Comparison of ENCODE assay signal across 26 cellular contexts in the genomic region with DNA sequence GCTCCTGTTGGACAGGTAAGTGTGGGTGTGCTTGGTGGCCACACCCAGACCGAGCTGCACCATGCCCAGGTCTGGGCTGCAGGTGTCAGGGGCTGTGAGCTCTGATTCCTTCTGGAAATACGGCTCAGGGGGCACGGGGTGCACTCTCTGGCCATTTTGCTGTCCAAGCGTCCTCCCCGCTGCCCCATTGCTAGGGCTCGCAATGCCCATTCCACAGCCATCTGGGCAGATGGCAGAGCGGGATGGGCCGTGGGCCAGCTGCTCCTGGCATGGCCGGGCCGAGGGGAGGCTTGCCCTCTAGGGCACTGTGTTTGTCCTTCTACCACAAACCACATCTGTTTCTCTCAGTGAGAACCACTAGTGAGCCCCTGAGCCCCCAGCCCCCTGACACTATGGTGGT.
DNase-seq lines count a peak whose midpoint lies in the region; ATAC-seq and TF ChIP-seq lines count a peak whose summit lies in the region.
"Had no signal": no experiment of that assay in that cellular context is flagged by ENCODE, and none has a peak within 500 bp of the region (broad histone marks: within the 10 kb centered on the region; RNA-seq: fewer than 3 reads in every experiment).

No MANE protein-coding gene starts in this region.

- H3K4me1 ChIP-seq in heart left ventricle, result peaks cover 0 to 12% (median under 1%) of the 10 kb centered on the region in 12 donors
- peaks cover 0 to 7% of the 10 kb centered on the region in 2 donors for H3K4me1 ChIP-seq in right atrium auricular region
- peaks cover 0 to 13% (median 9%) of the 10 kb centered on the region in 9 donors for H3K4me1 ChIP-seq in heart right ventricle
- H3K4me1 ChIP-seq in liver (ENCODE audit: control insufficient read depth in 4 of 4, insufficient read depth in 4 of 4, low read length in 3 of 4), result peaks cover 24 to 49% (median 40%) of the 10 kb centered on the region in 4 donors
- H3K4me1 ChIP-seq in Caco-2, result peaks cover 18% of the 10 kb centered on the region
- H3K4me1 ChIP-seq: A549, HAP-1 had no signal

- H3K36me3 Mint-ChIP-seq in Caco-2 (ENCODE audit: insufficient read depth, unreplicated experiment), result no peaks in the 10 kb centered on the region
- H3K36me3 Mint-ChIP-seq: CD14-positive monocyte; CD8-positive, alpha-beta memory T cell had no signal

- H3K9me3 Mint-ChIP-seq in Caco-2 (ENCODE audit: unreplicated experiment), result no peaks in the 10 kb centered on the region
- H3K9me3 Mint-ChIP-seq: CD14-positive monocyte; CD8-positive, alpha-beta memory T cell had no signal

- TF ChIP-seq CTCF in heart left ventricle (IDR thresholded peaks at IDR 0.05), result no peak
- no peak for TF ChIP-seq CTCF in right atrium auricular region (IDR thresholded peaks at IDR 0.05)
- no peak for TF ChIP-seq CTCF in heart right ventricle (IDR thresholded peaks at IDR 0.05)
- no peak for TF ChIP-seq CTCF in liver (IDR thresholded peaks at IDR 0.05; ENCODE audit: low read depth, low read length, missing input control)
- no peak for TF ChIP-seq CTCF in Caco-2 (IDR thresholded peaks at IDR 0.05; ENCODE audit: insufficient read depth in 1 of 2, low read depth in 1 of 2, low read length in 1 of 2, severe bottlenecking in 1 of 2, unreplicated experiment in 1 of 2)

- intact Hi-C loops in heart left ventricle (cut with DNase I) (no loop called here), heart right ventricle (cut with DNase I) (no loop called here), Caco-2 (cut with micrococcal nuclease; ENCODE audit: unreplicated experiment) (no loop called here)

- POLR2A ChIA-PET in HEK293T (lab: Yijun Ruan, JAX), result interaction anchor here (0.7 to 0.8 kb wide), 2 partner anchors 9 to 177 kb away, joined by 3 read pairs; no protein-coding TSS in a partner anchor
- POLR2A ChIA-PET in Caco-2 (lab: Charles Lee), result no interaction called here

- BruUV-seq in Caco-2 (replicated peaks; lab: Mats Ljungman, UMichigan), result no TSS peak

- ATAC-seq in heart left ventricle (peak in 3 of 4 donors; percentile 44 to 52 (median 50)), heart right ventricle (peak; percentile 22 to 63 (median 46))
- ATAC-seq: A549, GM12878 had no signal

- no peak overlapping the region for H3K27ac ChIP-seq in heart left ventricle
- H3K27ac ChIP-seq in right atrium auricular region, result no peak overlapping the region
- H3K27ac ChIP-seq in heart right ventricle, result peak overlapping the region in 1 of 10 donors; percentile 61
- H3K27ac ChIP-seq in liver (ENCODE audit: low read depth in 1 of 2, low read length in 2 of 2), result peak overlapping the region; percentile 69 to 97
- H3K27ac ChIP-seq: A549, RWPE1 had no signal

- WGBS in heart left ventricle, 4 donors, result 78 to 89% (median 81%) methylated on average over 8 to 10 of the region's 10 CpGs
- 63 to 81% methylated on average over 10 of the region's 10 CpGs for WGBS in heart right ventricle, 2 donors
- 42% methylated on average over 10 of the region's 10 CpGs for WGBS in liver

- DNase-seq in heart left ventricle, result peak in 1 of 5 donors; percentile 35
- no peak for DNase-seq in right atrium auricular region (ENCODE audit: low spot score)
- no peak for DNase-seq in heart right ventricle
- DNase-seq in HEK293T (ENCODE audit: extremely low spot score), result no peak
- no peak for DNase-seq in COR-L47 (lab: John Stamatoyannopoulos, UW)
- no peak for DNase-seq in Caco-2
- DNase-seq: AML-193; CD8-positive, alpha-beta memory T cell; DMS53; GDM1; GOT3; IMR-90; KG1; NCI-H1105 treated with DMSO at 0.1 percent for 48 hours; NCI-H146; NCI-H2029; NCI-H526 treated with DMSO at 0.1 percent for 48 hours; SK-N-SH; SW 1271 had no signal

- H3K9me3 ChIP-seq in heart left ventricle (no peaks in the 10 kb centered on the region), right atrium auricular region (no peaks in the 10 kb centered on the region), heart right ventricle (no peaks in the 10 kb centered on the region), liver (ENCODE audit: control insufficient read depth in 4 of 4, low read length in 3 of 4) (no peaks in the 10 kb centered on the region), Caco-2 (no peaks in the 10 kb centered on the region)
- H3K9me3 ChIP-seq: A549, HAP-1, MG63, SK-N-SH had no signal

- H3K36me3 ChIP-seq in heart left ventricle (no peaks in the 10 kb centered on the region), right atrium auricular region (no peaks in the 10 kb centered on the region), heart right ventricle (no peaks in the 10 kb centered on the region), liver (ENCODE audit: control insufficient read depth in 4 of 4, insufficient read depth in 3 of 4, low read depth in 1 of 4, low read length in 3 of 4) (no peaks in the 10 kb centered on the region), Caco-2 (ENCODE audit: control insufficient read depth, insufficient read depth, low read length) (no peaks in the 10 kb centered on the region)
- H3K36me3 ChIP-seq: HAP-1, MG63 had no signal

- CTCF ChIA-PET in HEK293T (lab: Yijun Ruan, JAX) (no interaction called here), Caco-2 (lab: Charles Lee) (no interaction called here)

- H3K9ac ChIP-seq in liver (ENCODE audit: low read depth in 1 of 2, low read length in 2 of 2), result peak overlapping the region in 1 of 2 donors; percentile 2
- H3K9ac ChIP-seq: SK-N-SH had no signal

- no peak for TF ChIP-seq POLR2A in heart left ventricle (IDR thresholded peaks at IDR 0.05)

- H3K4me3 Mint-ChIP-seq in Caco-2 (ENCODE audit: unreplicated experiment), result no peak overlapping the region
- H3K4me3 Mint-ChIP-seq: CD14-positive monocyte; CD8-positive, alpha-beta memory T cell had no signal

- no peak overlapping the region for H3K27ac Mint-ChIP-seq in Caco-2 (ENCODE audit: unreplicated experiment)
- H3K27ac Mint-ChIP-seq: CD14-positive monocyte had no signal

- H3K27me3 ChIP-seq in heart left ventricle (peaks cover 0 to under 1% (median 0%) of the 10 kb centered on the region in 9 donors), right atrium auricular region (no peaks in the 10 kb centered on the region), heart right ventricle (peaks cover 0 to under 1% (median 0%) of the 10 kb centered on the region in 7 donors), liver (ENCODE audit: control insufficient read depth in 4 of 4, insufficient read depth in 4 of 4, low read length in 3 of 4) (no peaks in the 10 kb centered on the region), Caco-2 (replicated peaks; ENCODE audit: control insufficient read depth, insufficient read depth, low read length) (no peaks in the 10 kb centered on the region)
- H3K27me3 ChIP-seq: MG63 had no signal

- no peaks in the 10 kb centered on the region for H3K4me1 Mint-ChIP-seq in Caco-2 (ENCODE audit: low read depth, unreplicated experiment)
- H3K4me1 Mint-ChIP-seq: CD14-positive monocyte; CD8-positive, alpha-beta memory T cell had no signal

- no peak for TF ChIP-seq RAD21 in liver (IDR thresholded peaks at IDR 0.05)

- peaks cover 3% of the 10 kb centered on the region for H3K27me3 Mint-ChIP-seq in Caco-2 (ENCODE audit: insufficient read depth, unreplicated experiment)

- H3K4me3 ChIP-seq in heart left ventricle, result no peak overlapping the region
- no peak overlapping the region for H3K4me3 ChIP-seq in right atrium auricular region
- H3K4me3 ChIP-seq in heart right ventricle, result no peak overlapping the region
- H3K4me3 ChIP-seq in liver (ENCODE audit: low read depth in 1 of 3, low read length in 3 of 3), result no peak overlapping the region
- no peak overlapping the region for H3K4me3 ChIP-seq in Caco-2 (ENCODE audit: low read depth, low read length)
- H3K4me3 ChIP-seq: A549, GM12878, HAP-1, MG63 had no signal

TF ChIP-seq in liver, 16 proteins besides CTCF, POLR2A, EP300 and RAD21:
- TF ChIP-seq, protein P1, sequence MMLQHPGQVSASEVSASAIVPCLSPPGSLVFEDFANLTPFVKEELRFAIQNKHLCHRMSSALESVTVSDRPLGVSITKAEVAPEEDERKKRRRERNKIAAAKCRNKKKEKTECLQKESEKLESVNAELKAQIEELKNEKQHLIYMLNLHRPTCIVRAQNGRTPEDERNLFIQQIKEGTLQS (IDR thresholded peaks at IDR 0.05), result no peak
- TF ChIP-seq JUND (IDR thresholded peaks at IDR 0.05) (no peak), RXRA (IDR thresholded peaks at IDR 0.05) (no peak)
TF ChIP-seq in liver: peak in this region for 0.

TF ChIP-seq in HEK293T, 16 proteins besides CTCF, POLR2A, EP300 and RAD21:
- no peak for TF ChIP-seq HDGF (IDR thresholded peaks at IDR 0.05; ENCODE audit: borderline replicate concordance)
- no peak for TF ChIP-seq FOXA1 (IDR thresholded peaks at IDR 0.05)
- TF ChIP-seq CTBP1 (IDR thresholded peaks at IDR 0.05; ENCODE audit: borderline replicate concordance), result no peak
- TF ChIP-seq SUZ12 (IDR thresholded peaks at IDR 0.05), result no peak
- no peak for TF ChIP-seq ZNF384 (IDR thresholded peaks at IDR 0.05)
- no peak for TF ChIP-seq FOXM1 (IDR thresholded peaks at IDR 0.05; ENCODE audit: borderline replicate concordance)
- no peak for TF ChIP-seq ELF4 (IDR thresholded peaks at IDR 0.05)
- TF ChIP-seq ARNT (IDR thresholded peaks at IDR 0.05), result no peak
- no peak for TF ChIP-seq SP1 (IDR thresholded peaks at IDR 0.05)
- no peak for TF ChIP-seq TARDBP (IDR thresholded peaks at IDR 0.05)
- no peak for TF ChIP-seq NFRKB (IDR thresholded peaks at IDR 0.05)
- TF ChIP-seq LEF1 (IDR thresholded peaks at IDR 0.05; ENCODE audit: borderline replicate concordance), result no peak
- TF ChIP-seq PKNOX1 (IDR thresholded peaks at IDR 0.05), result no peak
- TF ChIP-seq L3MBTL2 (conservative IDR thresholded peaks at IDR 0.05), result no peak
- no peak for TF ChIP-seq BHLHE40 (IDR thresholded peaks at IDR 0.05; ENCODE audit: borderline replicate concordance)
- no peak for TF ChIP-seq FOXK2 (IDR thresholded peaks at IDR 0.05)

Comparison
In these comparisons a context has a peak if more than half of its experiments do, and no peak if none do; other contexts are left out.
1. H3K27ac ChIP-seq: peak in liver (2 of 2); none in heart left ventricle (0 of 12) and right atrium auricular region (0 of 2).